In genomic region chrX:73943900-73944581, GRCh38 we compare ENCODE assay signal across 8 cellular contexts.
DNase-seq lines count a peak whose midpoint lies in the region; ATAC-seq and TF ChIP-seq lines count a peak whose summit lies in the region.

No MANE protein-coding gene starts in this region.

- DNase-seq in DMS 273 (lab: John Stamatoyannopoulos, UW; ENCODE audit: unreplicated experiment), result peak; percentile 98
- DNase-seq in activated T-cell treated with anti-CD3 and anti-CD28 coated beads for 4 hours, result peak; percentile 70
- peak; percentile 92 to 93 for DNase-seq in erythroblast (lab: John Stamatoyannopoulos, UW)
- peak; percentile 92 for DNase-seq in mucosa of gallbladder (ENCODE audit: low spot score)
- peak; percentile 57 to 81 for DNase-seq in stimulated activated CD8-positive, alpha-beta memory T cell treated with anti-CD3 and anti-CD28 coated beads, Interleukin-4, amount 100 ng/mL, for 4 hours (ENCODE audit: low read depth in 2 of 2, low spot score in 1 of 2)

- ATAC-seq in GM21515 (IDR thresholded peaks at IDR 0.05; ENCODE audit: unreplicated experiment), result peak; percentile 97

- H4K20me1 ChIP-seq in OCI-LY3 (ENCODE audit: insufficient read depth, low read length), result no peaks in the 10 kb centered on the region

- peaks cover 5% of the 10 kb centered on the region; the same call in 1 of the 2 replicates for H3K4me1 ChIP-seq in HUES64 (ENCODE audit: insufficient read depth, low read length)
- peaks cover 7% of the 10 kb centered on the region; the same call in 1 of the 2 replicates for H3K4me1 ChIP-seq in OCI-LY3 (ENCODE audit: low read length)

- peak overlapping the region; percentile 99 for H3K9ac ChIP-seq in HUES64 (ENCODE audit: low read depth, low read length)
- peak overlapping the region; percentile 80 for H3K9ac ChIP-seq in OCI-LY3 (ENCODE audit: low read length)

- peak overlapping the region; percentile 91 for H2AFZ ChIP-seq in OCI-LY3 (ENCODE audit: low read depth, low read length)

- whole genome bisulfite sequencing in HUES64, result 1% methylated on average over 35 of the region's 35 CpGs

- no peaks in the 10 kb centered on the region for H3K9me3 ChIP-seq in HUES64 (ENCODE audit: insufficient read depth, low read depth, low read length)
- H3K9me3 ChIP-seq in OCI-LY3 (ENCODE audit: insufficient read depth, low read length), result no peaks in the 10 kb centered on the region

- H3K27ac ChIP-seq in HUES64 (ENCODE audit: low read depth, low read length), result peak overlapping the region; percentile 89
- peak overlapping the region; percentile 39 for H3K27ac ChIP-seq in OCI-LY3 (ENCODE audit: low read length)

- TF ChIP-seq CTCF in OCI-LY3 (IDR thresholded peaks at IDR 0.05; ENCODE audit: low read depth, low read length), result no peak

- H3K4me3 ChIP-seq in HUES64 (ENCODE audit: low read length) (peak overlapping the region; percentile 99), OCI-LY3 (ENCODE audit: low read length) (peak overlapping the region; percentile 98)

- TF ChIP-seq POLR2A in erythroblast (IDR thresholded peaks at IDR 0.05; ENCODE audit: low read length), result peak; percentile 81

- H3K36me3 ChIP-seq in HUES64 (ENCODE audit: insufficient read depth, low read length), result peaks cover 22% of the 10 kb centered on the region
- peaks cover 2% of the 10 kb centered on the region for H3K36me3 ChIP-seq in OCI-LY3 (replicated peaks; ENCODE audit: low read depth, low read length)

- peak overlapping the region; percentile 82 for H3K4me2 ChIP-seq in OCI-LY3 (ENCODE audit: low read length)

- peaks cover 50% of the 10 kb centered on the region for H3K79me2 ChIP-seq in OCI-LY3 (ENCODE audit: low read length)

- H3K27me3 ChIP-seq in HUES64 (ENCODE audit: insufficient read depth, low read length) (no peaks in the 10 kb centered on the region), OCI-LY3 (ENCODE audit: low read depth, low read length) (no peaks in the 10 kb centered on the region)

Comparison
In these comparisons a context has a peak if more than half of its experiments do, and no peak if none do; other contexts are left out.
1. Peak in every context shown above with its lines: DNase-seq, ATAC-seq, H3K4me3 ChIP-seq and H3K27ac ChIP-seq.